ENCODE assay signal across 10 cellular contexts in the genomic region with DNA sequence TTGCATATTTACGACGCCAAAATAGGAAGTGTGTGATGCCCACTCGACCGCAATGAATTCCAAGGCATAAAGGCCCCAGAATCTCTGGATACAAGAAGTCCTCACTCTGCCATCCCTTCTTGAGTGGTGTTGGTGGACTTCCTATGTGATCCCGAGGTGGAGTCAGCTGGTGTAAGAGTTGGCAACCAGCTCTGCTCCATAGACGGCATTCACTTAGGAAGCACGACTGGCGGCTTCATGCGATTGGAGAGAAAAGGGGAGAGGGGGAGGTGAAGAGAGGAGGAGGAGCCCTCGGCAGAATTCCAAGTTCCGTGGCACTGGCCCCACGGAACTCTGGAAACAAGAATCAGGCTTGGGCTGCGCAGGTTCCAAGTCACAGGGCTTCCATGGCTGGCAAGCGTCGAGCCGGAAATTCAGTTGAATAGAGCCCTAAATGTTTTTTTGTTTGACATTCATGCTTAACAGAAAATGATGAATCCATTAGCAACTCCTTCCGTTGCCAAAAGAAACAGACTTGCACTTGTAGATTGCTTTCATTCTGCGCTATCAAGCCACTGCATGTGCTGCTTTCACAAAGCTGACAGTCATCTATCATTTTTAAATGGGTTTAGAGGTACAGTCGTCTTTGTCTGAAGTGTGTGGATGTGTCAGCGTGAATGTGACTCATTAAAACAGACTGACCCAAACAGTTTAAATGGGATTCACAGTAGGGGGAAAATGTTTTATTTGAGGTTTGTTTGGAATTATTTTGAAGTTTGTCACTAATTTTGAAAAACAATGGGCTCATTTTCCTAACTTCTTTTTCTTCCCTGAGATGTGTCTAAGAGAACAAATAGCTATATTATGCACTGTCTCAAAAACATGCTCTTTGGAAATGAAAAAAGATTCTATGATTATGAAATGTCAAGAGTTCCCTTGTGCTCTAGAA.
DNase-seq lines count a peak whose midpoint lies in the region; ATAC-seq, FAIRE-seq and TF ChIP-seq lines count a peak whose summit lies in the region.
"Had no signal": no experiment of that assay in that cellular context is flagged by ENCODE, and none has a peak within 500 bp of the region (broad histone marks: within the 10 kb centered on the region; RNA-seq: fewer than 3 reads in every experiment).

No MANE protein-coding gene starts in this region.

- TF ChIP-seq CTCF in A673 (conservative IDR thresholded peaks at IDR 0.05; ENCODE audit: low read depth, low read length) (0 out of 2 replicates have a peak, but pooled peaks have one; percentile 1), keratinocyte (optimal IDR thresholded peaks at IDR 0.05 in 1 of 3, IDR thresholded peaks at IDR 0.05 in 1 of 3, conservative IDR thresholded peaks at IDR 0.05 in 1 of 3; ENCODE audit: extremely low read depth in 1 of 3, insufficient read depth in 2 of 3, low read length in 3 of 3) (no peak)

- no peak overlapping the region for H3K27ac Mint-ChIP-seq in activated CD4-positive, alpha-beta T cell treated with anti-CD3 and anti-CD28 coated beads, Interleukin-2, amount 10 ng/mL, durations not matched to agents 24 days and 14 days

- H3K79me2 ChIP-seq in keratinocyte (ENCODE audit: control insufficient read depth, insufficient read depth, low read length): no peaks in the 10 kb centered on the region

- no peak for ATAC-seq in HG02981 (IDR thresholded peaks at IDR 0.05; ENCODE audit: unreplicated experiment)
- no peak for ATAC-seq in GM19455 (IDR thresholded peaks at IDR 0.05; ENCODE audit: unreplicated experiment)

- intact Hi-C loops in A673 (cut with micrococcal nuclease; ENCODE audit: unreplicated experiment): loop anchor here (10.0 kb wide), 1 partner anchor 650 kb away; a partner anchor contains a TSS
- intact Hi-C loops in activated CD4-positive, alpha-beta T cell treated with anti-CD3 and anti-CD28 coated beads, Interleukin-2, amount 10 ng/mL, durations not matched to agents 24 days and 14 days (cut with micrococcal nuclease): no loop called here

- H3K4me1 Mint-ChIP-seq in activated CD4-positive, alpha-beta T cell treated with anti-CD3 and anti-CD28 coated beads, Interleukin-2, amount 10 ng/mL, durations not matched to agents 24 days and 14 days: no peaks in the 10 kb centered on the region

- no TSS peak for BruUV-seq in A673 (replicated peaks; lab: Mats Ljungman, UMichigan)

- peak overlapping the region; percentile 73 for H3K4me2 ChIP-seq in keratinocyte (ENCODE audit: control insufficient read depth, extremely low read depth, insufficient read depth, low read depth, low read length)

- no peaks in the 10 kb centered on the region for H3K27me3 Mint-ChIP-seq in activated CD4-positive, alpha-beta T cell treated with anti-CD3 and anti-CD28 coated beads, Interleukin-2, amount 10 ng/mL, durations not matched to agents 24 days and 14 days

- DNase-seq in A673 (ENCODE audit: low spot score) (peak; percentile 96), NCI-H146 (lab: John Stamatoyannopoulos, UW) (peak; percentile 97), T1000 (lab: John Stamatoyannopoulos, UW) (peak; percentile 32), keratinocyte (ENCODE audit: low read depth, low spot score) (peak; percentile 84)
- no peak for DNase-seq in activated CD4-positive, CD25-positive, alpha-beta regulatory T cell treated with anti-CD3 and anti-CD28 coated beads, Interleukin-2, amount 50 U/mL, for 72 hours
- DNase-seq in activated CD4-positive, alpha-beta T cell treated with anti-CD3 and anti-CD28 coated beads, Interleukin-2, amount 10 ng/mL, durations not matched to agents 24 days and 14 days: no peak
- DNase-seq: activated naive CD4-positive, alpha-beta T cell treated with anti-CD3 and anti-CD28 coated beads, Interleukin-2, amount 50 U/mL, for 16 hours had no signal

- dilution Hi-C loops in keratinocyte (cut with MboI; ENCODE audit: extremely low pct_ligation_motif_present, low sequenced_read_pairs): no loop called here

- peaks cover 56% of the 10 kb centered on the region for H3K27me3 ChIP-seq in A673 (replicated peaks; ENCODE audit: insufficient read depth, low read depth, low read length, poor library complexity)
- H3K27me3 ChIP-seq in keratinocyte (ENCODE audit: control insufficient read depth, extremely low read depth, insufficient read depth, low read length): no peaks in the 10 kb centered on the region

- H3K4me3 ChIP-seq in A673 (ENCODE audit: low read depth, low read length, poor library complexity, severe bottlenecking) (peak overlapping the region; percentile 7), keratinocyte (ENCODE audit: control insufficient read depth in 2 of 3, extremely low read depth in 1 of 3, insufficient read depth in 2 of 3, low read depth in 1 of 3, low read length in 3 of 3) (peak overlapping the region in 2 of 3 experiments; percentile 4 to 53)
- H3K4me3 ChIP-seq: SK-N-MC had no signal

- H3K4me3 Mint-ChIP-seq in activated CD4-positive, alpha-beta T cell treated with anti-CD3 and anti-CD28 coated beads, Interleukin-2, amount 10 ng/mL, durations not matched to agents 24 days and 14 days: no peak overlapping the region

- peak overlapping the region; percentile 79 for H2AFZ ChIP-seq in keratinocyte (ENCODE audit: control insufficient read depth, low read length)

- H3K36me3 ChIP-seq in A673 (ENCODE audit: insufficient read depth, low read length, poor library complexity, severe bottlenecking) (no peaks in the 10 kb centered on the region), keratinocyte (ENCODE audit: control insufficient read depth in 2 of 2, extremely low read depth in 1 of 2, insufficient read depth in 2 of 2, low read length in 2 of 2) (no peaks in the 10 kb centered on the region)

- H3K27ac ChIP-seq in A673 (ENCODE audit: low read depth, low read length, poor library complexity, severe bottlenecking) (no peak overlapping the region), keratinocyte (ENCODE audit: control insufficient read depth, insufficient read depth, low read length) (peak overlapping the region; percentile 82)
- H3K27ac ChIP-seq: SK-N-MC had no signal

- H3K9ac ChIP-seq in keratinocyte (ENCODE audit: control insufficient read depth, extremely low read depth, insufficient read depth, low read length): peak overlapping the region; percentile 56

- H3K9me3 ChIP-seq in A673 (ENCODE audit: low read depth, low read length, poor library complexity, severe bottlenecking) (no peaks in the 10 kb centered on the region), keratinocyte (ENCODE audit: control insufficient read depth, low read depth, low read length) (no peaks in the 10 kb centered on the region)

- H3K4me1 ChIP-seq in A673 (ENCODE audit: insufficient read depth, low read length, poor library complexity, severe bottlenecking): peaks cover 7% of the 10 kb centered on the region
- H3K4me1 ChIP-seq in keratinocyte (ENCODE audit: control insufficient read depth, extremely low read depth, insufficient read depth, low read length): peaks cover 19% of the 10 kb centered on the region

- POLR2A ChIA-PET in A673 (lab: Charles Lee; ENCODE audit: low non-redundant PET): no interaction called here

- CTCF ChIA-PET in A673 (lab: Charles Lee): no interaction called here

- H3K9me1 ChIP-seq in keratinocyte (ENCODE audit: control insufficient read depth, extremely low read depth, insufficient read depth, low read length): no peaks in the 10 kb centered on the region

- no peaks in the 10 kb centered on the region for H3K9me3 Mint-ChIP-seq in activated CD4-positive, alpha-beta T cell treated with anti-CD3 and anti-CD28 coated beads, Interleukin-2, amount 10 ng/mL, durations not matched to agents 24 days and 14 days

- FAIRE-seq in keratinocyte (lab: Jason Lieb, UNC): peak; percentile 90

- H4K20me1 ChIP-seq in keratinocyte (ENCODE audit: control insufficient read depth, extremely low read depth, insufficient read depth, low read length): no peaks in the 10 kb centered on the region

- H3K36me3 Mint-ChIP-seq in activated CD4-positive, alpha-beta T cell treated with anti-CD3 and anti-CD28 coated beads, Interleukin-2, amount 10 ng/mL, durations not matched to agents 24 days and 14 days (ENCODE audit: low read depth): no peaks in the 10 kb centered on the region

Comparison
In these comparisons a context has a peak if more than half of its experiments do, and no peak if none do; other contexts are left out.
1. DNase-seq: peak in A673 (single experiment), NCI-H146 (single experiment), T1000 (single experiment) and keratinocyte (single experiment); none in activated CD4-positive, CD25-positive, alpha-beta regulatory T cell treated with anti-CD3 and anti-CD28 coated beads, Interleukin-2, amount 50 U/mL, for 72 hours (single experiment) and activated CD4-positive, alpha-beta T cell treated with anti-CD3 and anti-CD28 coated beads, Interleukin-2, amount 10 ng/mL, durations not matched to agents 24 days and 14 days (single experiment).